Comparison of ENCODE assay signal across 20 cellular contexts in genomic region chr5:3809455-3809854, GRCh38.
DNase-seq lines count a peak whose midpoint lies in the region; ATAC-seq and TF ChIP-seq lines count a peak whose summit lies in the region.
"Had no signal": no experiment of that assay in that cellular context is flagged by ENCODE, and none has a peak within 500 bp of the region (broad histone marks: within the 10 kb centered on the region; RNA-seq: fewer than 3 reads in every experiment).

No MANE protein-coding gene starts in this region.

- H4K20me1 ChIP-seq in DND-41 (ENCODE audit: insufficient read depth, low read length), result no peaks in the 10 kb centered on the region
- H4K20me1 ChIP-seq: BLaER1 had no signal

- H3K4me3 ChIP-seq in DND-41 (ENCODE audit: low read depth in 1 of 2, low read length in 2 of 2) (no peak overlapping the region), RWPE2 (ENCODE audit: severe bottlenecking) (no peak overlapping the region), epithelial cell of esophagus (ENCODE audit: low read length) (no peak overlapping the region), HAP-1 (no peak overlapping the region)
- H3K4me3 ChIP-seq: BLaER1 had no signal

- H3K36me3 ChIP-seq in DND-41 (ENCODE audit: insufficient read depth, low read length) (no peaks in the 10 kb centered on the region), RWPE2 (ENCODE audit: low read depth) (no peaks in the 10 kb centered on the region), HAP-1 (replicated peaks) (no peaks in the 10 kb centered on the region)
- H3K36me3 ChIP-seq: BE2C, BLaER1 had no signal

- no peak overlapping the region for H3K27ac ChIP-seq in DND-41 (ENCODE audit: low read length)
- peak overlapping the region; percentile 3 for H3K27ac ChIP-seq in RWPE2 (ENCODE audit: poor library complexity, severe bottlenecking)
- H3K27ac ChIP-seq: BLaER1 had no signal

- H3K9ac ChIP-seq in DND-41 (ENCODE audit: low read depth, low read length), result no peak overlapping the region
- H3K9ac ChIP-seq: BLaER1 had no signal

- no peak for TF ChIP-seq CTCF in DND-41 (IDR thresholded peaks at IDR 0.05; ENCODE audit: borderline replicate concordance, extremely low read depth, low read length, poor library complexity, severe bottlenecking)
- no peak for TF ChIP-seq CTCF in RWPE2 (IDR thresholded peaks at IDR 0.05; ENCODE audit: poor library complexity, severe bottlenecking)
- TF ChIP-seq CTCF in epithelial cell of esophagus (IDR thresholded peaks at IDR 0.05; ENCODE audit: insufficient read depth, low read depth, low read length, missing control alignments), result no peak

- H3K4me2 ChIP-seq in DND-41 (ENCODE audit: insufficient read depth, low read length), result no peak overlapping the region

- DNase-seq in DND-41 (no peak), RWPE2 (ENCODE audit: low spot score) (no peak), epithelial cell of esophagus (ENCODE audit: low read depth) (peak; percentile 63), HAP-1 (ENCODE audit: low spot score in 2 of 2) (no peak)
- DNase-seq: 8988T; ACHN; BE2C; C1 segment of cervical spinal cord; CD4-positive, alpha-beta memory T cell; CD4-positive, CD25-positive, alpha-beta regulatory T cell; CD8-positive, alpha-beta memory T cell; COR-L47; DMS 273 treated with DMSO at 0.1 percent for 48 hours; DMS153; DMS53; DMS79; GF-D8 had no signal

- H3K27me3 ChIP-seq in DND-41 (ENCODE audit: insufficient read depth, low read length, poor library complexity) (no peaks in the 10 kb centered on the region), RWPE2 (ENCODE audit: insufficient read depth, poor library complexity, severe bottlenecking) (no peaks in the 10 kb centered on the region), HAP-1 (ENCODE audit: low read depth) (no peaks in the 10 kb centered on the region)
- H3K27me3 ChIP-seq: BE2C, BLaER1 had no signal

- peaks cover 5% of the 10 kb centered on the region for H3K4me1 ChIP-seq in DND-41 (ENCODE audit: insufficient read depth, low read length)
- no peaks in the 10 kb centered on the region for H3K4me1 ChIP-seq in RWPE2 (ENCODE audit: insufficient read depth, poor library complexity, severe bottlenecking)
- H3K4me1 ChIP-seq in HAP-1, result no peaks in the 10 kb centered on the region
- H3K4me1 ChIP-seq: BE2C had no signal

- in situ Hi-C loops in HAP-1 (cut with MboI; ENCODE audit: low sequenced_read_pairs), result no loop called here

- H3K9me3 ChIP-seq in DND-41 (ENCODE audit: insufficient read depth, low read length, severe bottlenecking) (peaks cover 12% of the 10 kb centered on the region), RWPE2 (ENCODE audit: severe bottlenecking) (no peaks in the 10 kb centered on the region), HAP-1 (no peaks in the 10 kb centered on the region)
- H3K9me3 ChIP-seq: BE2C had no signal

- no peaks in the 10 kb centered on the region for H3K79me2 ChIP-seq in DND-41 (ENCODE audit: insufficient read depth, low read length)

- peak overlapping the region; percentile 52; the same call in 1 of the 2 replicates for H2AFZ ChIP-seq in DND-41 (ENCODE audit: low read depth, low read length)

- ATAC-seq in DND-41 (ENCODE audit: insufficient read depth, low read depth) (no peak), RWPE2 (ENCODE audit: low read depth) (peak; percentile 83), HG02885 (IDR thresholded peaks at IDR 0.05; ENCODE audit: poor library complexity, unreplicated experiment) (no peak)
- no peak for ATAC-seq in activated CD4-positive, CD25-positive, alpha-beta regulatory T cell treated with anti-CD3 and anti-CD28 coated beads, Interleukin-2, amount 50 U/mL, for 24 hours
